ENCODE assay signal across 33 cellular contexts in genomic region chr18:11145413-11146191, GRCh38. TPM values are rescaled to one million over a fixed set of nuclear protein-coding genes. Genes with fewer than 3 reads are reported as not detected.
DNase-seq lines count a peak whose midpoint lies in the region; ATAC-seq, FAIRE-seq and TF ChIP-seq lines count a peak whose summit lies in the region.
"Had no signal": no experiment of that assay in that cellular context is flagged by ENCODE, and none has a peak within 500 bp of the region (broad histone marks: within the 10 kb centered on the region; RNA-seq: fewer than 3 reads in every experiment).

No MANE protein-coding gene starts in this region.

- H3K4me1 Mint-ChIP-seq in GM23338: peaks cover 36% of the 10 kb centered on the region
- H3K4me1 Mint-ChIP-seq in brain: peaks cover 33% of the 10 kb centered on the region
- H3K4me1 Mint-ChIP-seq in osteocyte (ENCODE audit: unreplicated experiment): peaks cover 60% of the 10 kb centered on the region
- peaks cover 3 to 11% (median 3%) of the 10 kb centered on the region in 3 donors for H3K4me1 Mint-ChIP-seq in T-cell
- H3K4me1 Mint-ChIP-seq in activated naive CD4-positive, alpha-beta T cell treated with anti-CD3 and anti-CD28 coated beads for 36 hours (ENCODE audit: low read depth): no peaks in the 10 kb centered on the region
- H3K4me1 Mint-ChIP-seq: memory B cell had no signal

- no peaks in the 10 kb centered on the region for H3K9me2 ChIP-seq in GM23338 (ENCODE audit: insufficient read depth)

- H3K9me3 ChIP-seq in HepG2 (ENCODE audit: low read length): no peaks in the 10 kb centered on the region
- H3K9me3 ChIP-seq: heart right ventricle, prostate gland, vagina had no signal

- no peak for TF ChIP-seq CTCF in GM23338 (conservative IDR thresholded peaks at IDR 0.05; ENCODE audit: low read depth in 2 of 2)
- no peak for TF ChIP-seq CTCF in brain (conservative IDR thresholded peaks at IDR 0.05)
- no peak for TF ChIP-seq CTCF in HepG2 (CRISPR knock-in tag; IDR thresholded peaks at IDR 0.05)
- TF ChIP-seq CTCF in osteocyte (IDR thresholded peaks at IDR 0.05): no peak

- no peak for DNase-seq in GM23338 (ENCODE audit: low spot score)
- DNase-seq in HepG2 (ENCODE audit: low spot score): no peak
- DNase-seq in osteocyte (ENCODE audit: extremely low spot score, unreplicated experiment): no peak
- no peak for DNase-seq in T-cell
- DNase-seq in AML-193 (lab: John Stamatoyannopoulos, UW): no peak
- DNase-seq in activated naive CD4-positive, alpha-beta T cell treated with anti-CD3 and anti-CD28 coated beads for 36 hours: no peak
- no peak for DNase-seq in glomerular visceral epithelial cell (ENCODE audit: extremely low spot score)
- DNase-seq: activated gamma-delta T cell; activated naive CD8-positive, alpha-beta T cell treated with anti-CD3 and anti-CD28 coated beads, Interleukin-2, amount 50 U/mL, for 24 hours; activated T-cell treated with anti-CD3 and anti-CD28 coated beads, Interleukin-2, amount 50 U/mL, for 24 hours; Calu3; CD4-positive, CD25-positive, alpha-beta regulatory T cell; DMS79; effector memory CD8-positive, alpha-beta T cell; foreskin fibroblast; GM23248; NCI-H1417 treated with DMSO at 0.1 percent for 48 hours; NCI-H2081; NCI-H226; NCI-H69; PC-9; stimulated activated naive B cell treated with anti-CD40 and anti-IgM and Interleukin-4, amounts not matched to agents 10 μg/mL and 1 μg/mL and 100 μg/mL, for 72 hours; T-helper 17 cell had no signal

- TF ChIP-seq EP300 in HepG2 (IDR thresholded peaks at IDR 0.05; ENCODE audit: low read depth in 2 of 2, low read length in 2 of 2) (no peak), HepG2 (CRISPR knock-in tag; IDR thresholded peaks at IDR 0.05; ENCODE audit: borderline replicate concordance) (no peak)

- peaks cover 4% of the 10 kb centered on the region; the same call in 2 of the 3 replicates for H3K9me3 Mint-ChIP-seq in GM23338
- no peaks in the 10 kb centered on the region for H3K9me3 Mint-ChIP-seq in brain
- no peaks in the 10 kb centered on the region for H3K9me3 Mint-ChIP-seq in osteocyte (ENCODE audit: unreplicated experiment)
- no peaks in the 10 kb centered on the region for H3K9me3 Mint-ChIP-seq in T-cell
- no peaks in the 10 kb centered on the region for H3K9me3 Mint-ChIP-seq in activated naive CD4-positive, alpha-beta T cell treated with anti-CD3 and anti-CD28 coated beads for 36 hours
- H3K9me3 Mint-ChIP-seq: activated naive CD8-positive, alpha-beta T cell treated with anti-CD3 and anti-CD28 coated beads, Interleukin-2, amount 50 U/mL, for 24 hours; activated T-cell treated with anti-CD3 and anti-CD28 coated beads, Interleukin-2, amount 50 U/mL, for 24 hours; memory B cell; stimulated activated naive B cell treated with anti-CD40 and anti-IgM and Interleukin-4, amounts not matched to agents 10 μg/mL and 1 μg/mL and 100 μg/mL, for 72 hours had no signal

- H4K20me1 ChIP-seq in GM23338 (replicated peaks; ENCODE audit: insufficient read depth) (0 out of 2 replicates have a peak, but pooled peaks cover 3% of the 10 kb centered on the region), HepG2 (ENCODE audit: insufficient read depth, low read length) (no peaks in the 10 kb centered on the region)

- peak overlapping the region; percentile 56 for H3K4me3 Mint-ChIP-seq in GM23338
- H3K4me3 Mint-ChIP-seq in brain: peak overlapping the region in 4 of 5 experiments; percentile 24 to 57 (median 52)
- peak overlapping the region; percentile 96 for H3K4me3 Mint-ChIP-seq in osteocyte (ENCODE audit: unreplicated experiment)
- no peak overlapping the region for H3K4me3 Mint-ChIP-seq in T-cell
- no peak overlapping the region for H3K4me3 Mint-ChIP-seq in activated naive CD4-positive, alpha-beta T cell treated with anti-CD3 and anti-CD28 coated beads for 36 hours
- H3K4me3 Mint-ChIP-seq: activated naive CD8-positive, alpha-beta T cell treated with anti-CD3 and anti-CD28 coated beads, Interleukin-2, amount 50 U/mL, for 24 hours; activated T-cell treated with anti-CD3 and anti-CD28 coated beads, Interleukin-2, amount 50 U/mL, for 24 hours; CD4-positive, CD25-positive, alpha-beta regulatory T cell; effector memory CD8-positive, alpha-beta T cell; memory B cell; stimulated activated naive B cell treated with anti-CD40 and anti-IgM and Interleukin-4, amounts not matched to agents 10 μg/mL and 1 μg/mL and 100 μg/mL, for 72 hours; T-helper 17 cell had no signal

- no TSS peak for BruUV-seq in HepG2 (replicated peaks; lab: Mats Ljungman, UMichigan)

- TF ChIP-seq POLR2A in HepG2 (IDR thresholded peaks at IDR 0.05; ENCODE audit: insufficient read depth in 1 of 2, low read depth in 2 of 2, low read length in 2 of 2): no peak

- no peak overlapping the region for H2AFZ ChIP-seq in GM23338
- no peak overlapping the region for H2AFZ ChIP-seq in HepG2 (ENCODE audit: low read length)
- H2AFZ ChIP-seq: GM23248, PC-9 had no signal

- peaks cover 11% of the 10 kb centered on the region for H3K36me3 Mint-ChIP-seq in GM23338 (ENCODE audit: low read depth)
- H3K36me3 Mint-ChIP-seq in brain: no peaks in the 10 kb centered on the region
- peaks cover 16% of the 10 kb centered on the region for H3K36me3 Mint-ChIP-seq in osteocyte (ENCODE audit: unreplicated experiment)
- H3K36me3 Mint-ChIP-seq in T-cell: no peaks in the 10 kb centered on the region
- no peaks in the 10 kb centered on the region for H3K36me3 Mint-ChIP-seq in activated naive CD4-positive, alpha-beta T cell treated with anti-CD3 and anti-CD28 coated beads for 36 hours (ENCODE audit: low read depth)
- H3K36me3 Mint-ChIP-seq: memory B cell; stimulated activated naive B cell treated with anti-CD40 and anti-IgM and Interleukin-4, amounts not matched to agents 10 μg/mL and 1 μg/mL and 100 μg/mL, for 72 hours had no signal

- 0 out of 2 replicates have a peak overlapping the region, but pooled peaks have one; percentile 31 for H3K9ac ChIP-seq in HepG2 (ENCODE audit: insufficient read depth, low read depth, low read length)
- H3K9ac ChIP-seq: GM23248 had no signal

- intact Hi-C loops in HepG2 (cut with micrococcal nuclease; ENCODE audit: unreplicated experiment): loop anchor here (2.0 to 5.0 kb wide), 2 partner anchors 33 to 105 kb away; no protein-coding TSS in a partner anchor
- intact Hi-C loops in activated naive CD4-positive, alpha-beta T cell treated with anti-CD3 and anti-CD28 coated beads for 36 hours (cut with micrococcal nuclease): no loop called here

- CTCF ChIA-PET in HepG2 (lab: Yijun Ruan, JAX; ENCODE audit: low intra/inter-chr PET ratio, low total read pairs) (no interaction called here), T-cell (lab: Charles Lee) (no interaction called here)
- CTCF ChIA-PET in activated naive CD4-positive, alpha-beta T cell treated with anti-CD3 and anti-CD28 coated beads for 36 hours (lab: Charles Lee): no interaction called here

- H3K27ac ChIP-seq in GM23338 (ENCODE audit: low read depth) (no peak overlapping the region), HepG2 (ENCODE audit: extremely low read length, insufficient read depth, low read length) (no peak overlapping the region)
- H3K27ac ChIP-seq: coronary artery, GM23248, heart right ventricle, PC-9, prostate gland, vagina had no signal

- no peaks in the 10 kb centered on the region; the same call in 1 of the 2 replicates for H3K79me2 ChIP-seq in GM23338 (replicated peaks; ENCODE audit: insufficient read depth)
- peaks cover 22% of the 10 kb centered on the region for H3K79me2 ChIP-seq in HepG2 (ENCODE audit: insufficient read depth, low read length)

- in situ Hi-C loops in HepG2 (cut with HindIII; ENCODE audit: extremely low pct_ligation_motif_present, low pct_unique_long_range_greater_than_20kb): loop anchor here (5.0 kb wide), 1 partner anchor 103 kb away; no protein-coding TSS in a partner anchor

- H3K4me1 ChIP-seq in GM23338 (ENCODE audit: insufficient read depth) (peaks cover 23% of the 10 kb centered on the region), HepG2 (ENCODE audit: insufficient read depth, low read length) (peaks cover 55% of the 10 kb centered on the region)
- H3K4me1 ChIP-seq: prostate gland had no signal

- H3K36me3 ChIP-seq in GM23338 (ENCODE audit: insufficient read depth) (no peaks in the 10 kb centered on the region), HepG2 (replicated peaks in 1 of 2; ENCODE audit: control insufficient read depth in 1 of 2, insufficient read depth in 2 of 2, low read length in 2 of 2) (peaks cover 5 to 7% of the 10 kb centered on the region in 2 experiments; a peak in 3 of 5 replicates)
- H3K36me3 ChIP-seq: heart right ventricle, prostate gland, vagina had no signal

- POLR2A ChIA-PET in HepG2 (lab: Yijun Ruan, JAX) (interaction anchor here (1.7 to 2.2 kb wide), 3 partner anchors 9 to 144 kb away, joined by 6 to 7 read pairs (median 6); no protein-coding TSS in a partner anchor), T-cell (lab: Charles Lee) (no interaction called here)

- no peak for TF ChIP-seq RAD21 in HepG2 (CRISPR knock-in tag; IDR thresholded peaks at IDR 0.05)

- H3K4me3 ChIP-seq in GM23338 (peak overlapping the region; percentile 65), HepG2 (replicated peaks in 1 of 3; ENCODE audit: insufficient read depth in 1 of 3, low read depth in 2 of 3, low read length in 3 of 3) (peak overlapping the region in 2 of 3 experiments; percentile 64 to 71; a peak in 4 of 6 replicates)
- H3K4me3 ChIP-seq: coronary artery, GM23248, heart right ventricle, PC-9, prostate gland, vagina had no signal

- H3K27me3 ChIP-seq in GM23338 (ENCODE audit: insufficient read depth) (peaks cover 52% of the 10 kb centered on the region), HepG2 (ENCODE audit: control insufficient read depth in 1 of 2, insufficient read depth in 2 of 2, low read length in 2 of 2) (0 out of 5 replicates have a peak, but pooled peaks cover 0 to 3% of the 10 kb centered on the region in 2 experiments)

- 39% methylated on average over 4 of the region's 4 CpGs for WGBS in HepG2 (ENCODE audit: low lambda C conversion rate)

- H3K27ac Mint-ChIP-seq in GM23338 (no peak overlapping the region), brain (no peak overlapping the region), osteocyte (ENCODE audit: unreplicated experiment) (peak overlapping the region; percentile 61), T-cell (no peak overlapping the region)
- no peak overlapping the region for H3K27ac Mint-ChIP-seq in activated naive CD4-positive, alpha-beta T cell treated with anti-CD3 and anti-CD28 coated beads for 36 hours
- H3K27ac Mint-ChIP-seq: activated naive CD8-positive, alpha-beta T cell treated with anti-CD3 and anti-CD28 coated beads, Interleukin-2, amount 50 U/mL, for 24 hours; activated T-cell treated with anti-CD3 and anti-CD28 coated beads, Interleukin-2, amount 50 U/mL, for 24 hours; CD4-positive, CD25-positive, alpha-beta regulatory T cell; effector memory CD8-positive, alpha-beta T cell; memory B cell; stimulated activated naive B cell treated with anti-CD40 and anti-IgM and Interleukin-4, amounts not matched to agents 10 μg/mL and 1 μg/mL and 100 μg/mL, for 72 hours; T-helper 17 cell had no signal

- no peaks in the 10 kb centered on the region for H3F3A ChIP-seq in GM23338 (replicated peaks; ENCODE audit: low read depth)

- FAIRE-seq in HepG2 (lab: Jason Lieb, UNC): no peak
- FAIRE-seq: astrocyte, G401.6, TTC549 had no signal

- H3K4me2 ChIP-seq in GM23338 (peak overlapping the region; percentile 86), HepG2 (ENCODE audit: low read depth, low read length) (peak overlapping the region; percentile 81)
- H3K4me2 ChIP-seq: PC-9 had no signal

- ATAC-seq in GM23338 (no peak), HepG2 (no peak), T-cell (replicated peaks in 1 of 4) (no peak)
- ATAC-seq: activated naive CD8-positive, alpha-beta T cell treated with anti-CD3 and anti-CD28 coated beads, Interleukin-2, amount 50 U/mL, for 24 hours; effector memory CD8-positive, alpha-beta T cell; SK-N-SH treated with all-trans-retinoic acid at 6 μM for 48 hours; stimulated activated naive B cell treated with anti-CD40 and anti-IgM and Interleukin-4, amounts not matched to agents 10 μg/mL and 1 μg/mL and 100 μg/mL, for 72 hours; T-helper 17 cell had no signal

- H3K27me3 Mint-ChIP-seq in GM23338 (ENCODE audit: insufficient read depth, low read depth, poor library complexity) (peaks cover 25% of the 10 kb centered on the region), brain (peaks cover 49% of the 10 kb centered on the region), osteocyte (ENCODE audit: unreplicated experiment) (no peaks in the 10 kb centered on the region), T-cell (peaks cover 22 to 32% of the 10 kb centered on the region in 2 donors)
- H3K27me3 Mint-ChIP-seq in activated naive CD4-positive, alpha-beta T cell treated with anti-CD3 and anti-CD28 coated beads for 36 hours (ENCODE audit: low read depth): peaks cover 23% of the 10 kb centered on the region

RNA-seq across cellular contexts. Expression of gene PIEZO2, which starts 3.8 kb away (rescaled TPM):
- 8.2 and 15.0 TPM in 2 replicates for total RNA-seq in GM23338 (2014; rRNA removed; shearing (Covaris generic))
- 3.9 and 4.8 TPM in 2 replicates for polyA plus RNA-seq in GM23338 (2016; fragmentation: Nextera tagmentation; extraction: Ambion mirVana)
- polyA plus RNA-seq in brain (ENCODE audit: insufficient read depth, low read depth, low replicate concordance): 5.9 TPM
- total RNA-seq in HepG2 (2016; rRNA removed; fragmentation: Illumina TruSeq; extraction: Trizol): 25.5 and 27.2 TPM in 2 replicates
- total RNA-seq in HepG2 (2016; cell fraction: cytosol; rRNA removed; fragmentation: Illumina TruSeq; extraction: Trizol; ENCODE audit: low read depth): 4.1 and 5.8 TPM in 2 replicates
- total RNA-seq in HepG2 (2016; cell fraction: insoluble cytoplasmic fraction; rRNA removed; fragmentation: Illumina TruSeq; extraction: Trizol): 24.4 and 26.8 TPM in 2 replicates
- total RNA-seq in HepG2 (2016; cell fraction: membrane; rRNA removed; fragmentation: Illumina TruSeq; extraction: Trizol): 8.1 and 8.3 TPM in 2 replicates
- total RNA-seq in HepG2 (2016; cell fraction: nucleus; rRNA removed; fragmentation: Illumina TruSeq; extraction: Trizol): 50.2 and 51.9 TPM in 2 replicates
- polyA plus RNA-seq in HepG2 (2011; rRNA removed): 15.2 and 15.3 TPM in 2 replicates
- 14.0 and 14.4 TPM in 2 replicates for polyA plus RNA-seq in HepG2 (2011; cell fraction: cytosol; rRNA removed)
- polyA plus RNA-seq in HepG2 (2011; cell fraction: nucleus; rRNA removed): 40.5 and 45.2 TPM in 2 replicates
- 12.3 and 17.3 TPM in 2 replicates for polyA plus RNA-seq in HepG2 (2012)
- polyA plus RNA-seq in HepG2 (2016; cell fraction: cytosol; fragmentation: Illumina TruSeq; extraction: Trizol; ENCODE audit: low read depth): 1.0 TPM in 2 replicates
- 19.5 and 19.7 TPM in 2 replicates for polyA plus RNA-seq in HepG2 (2016; cell fraction: insoluble cytoplasmic fraction; fragmentation: Illumina TruSeq; extraction: Trizol; ENCODE audit: low read depth)
- polyA plus RNA-seq in HepG2 (2016; cell fraction: membrane; fragmentation: Illumina TruSeq; extraction: Trizol; ENCODE audit: low read depth): 2.4 and 2.7 TPM in 2 replicates
- polyA plus RNA-seq in HepG2 (2016; cell fraction: nucleus; fragmentation: Illumina TruSeq; extraction: Trizol; ENCODE audit: insufficient read depth, low read depth): 45.5 and 46.6 TPM in 2 replicates
- polyA minus RNA-seq in HepG2 (2011; rRNA and poly(A)+ RNA removed; ENCODE audit: low replicate concordance): 0.26 and 56.3 TPM in 2 replicates
- 27.0 and 35.0 TPM in 2 replicates for polyA minus RNA-seq in HepG2 (2011; cell fraction: cytosol; rRNA and poly(A)+ RNA removed)
- 83.7 and 91.6 TPM in 2 replicates for polyA minus RNA-seq in HepG2 (2011; cell fraction: nucleus; rRNA and poly(A)+ RNA removed)
- total RNA-seq in osteocyte: 134 and 139 TPM in 2 replicates
- total RNA-seq in T-cell: under 1 TPM in 4 of 5 donors, not detected in 1; 0.05 to 0.90 (median 0.21) TPM
- total RNA-seq in activated naive CD4-positive, alpha-beta T cell treated with anti-CD3 and anti-CD28 coated beads for 36 hours: not detected
- total RNA-seq: CD4-positive, CD25-positive, alpha-beta regulatory T cell; PC-9; T-helper 17 cell had no signal
- polyA plus RNA-seq: CD4-positive, CD25-positive, alpha-beta regulatory T cell had no signal

Comparison
In these comparisons a context has a peak if more than half of its experiments do, and no peak if none do; other contexts are left out.
1. H3K4me3 Mint-ChIP-seq: peak in GM23338 (single experiment), brain (4 of 5) and osteocyte (single experiment); none in T-cell (0 of 3) and activated naive CD4-positive, alpha-beta T cell treated with anti-CD3 and anti-CD28 coated beads for 36 hours (single experiment).